In the genomic region with DNA sequence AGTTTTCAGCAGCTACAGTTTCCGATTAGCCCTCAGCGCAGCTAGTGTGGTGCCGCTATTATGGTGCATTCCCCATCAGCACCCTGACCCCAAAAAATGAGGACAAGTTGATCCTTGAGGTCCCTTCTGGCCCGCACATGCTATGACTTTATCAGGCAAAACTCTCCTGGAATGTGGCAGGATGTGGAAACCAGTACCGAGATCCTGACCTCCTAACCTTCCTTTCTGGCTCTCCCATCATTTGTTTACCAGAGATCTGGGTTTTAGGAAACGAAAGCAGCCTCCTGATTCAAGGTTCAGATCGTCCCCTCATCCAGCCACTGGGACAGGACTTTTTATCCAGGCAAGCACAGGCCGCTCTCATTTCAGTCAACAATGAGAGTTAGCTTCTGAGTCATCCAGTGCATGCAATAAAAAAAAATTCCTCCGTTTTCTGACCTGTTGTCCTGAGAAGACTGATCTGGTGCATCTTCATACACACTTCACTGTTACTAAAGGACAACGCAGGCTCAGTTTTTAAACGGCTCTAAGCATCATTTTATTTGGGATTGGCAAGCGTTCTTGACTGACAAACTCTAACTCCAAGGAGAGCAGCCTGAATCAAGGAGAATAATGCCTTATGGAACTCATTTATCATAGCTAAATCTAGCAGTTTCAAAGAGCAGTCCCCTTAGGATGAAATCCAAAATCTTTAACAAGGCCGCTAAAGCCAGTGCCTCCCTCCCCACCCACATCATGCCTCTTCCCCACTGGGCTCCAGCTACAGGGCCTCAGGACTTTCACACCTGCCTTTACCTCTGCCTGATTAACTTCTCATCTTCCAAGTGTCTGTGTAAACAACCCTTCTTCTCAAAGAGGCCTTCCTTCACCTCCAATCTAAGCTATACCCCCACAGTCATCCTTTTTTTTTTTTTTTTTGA, we compare ENCODE assay signal across 9 cellular contexts. TPM values are rescaled to one million over a fixed set of nuclear protein-coding genes. Genes with fewer than 3 reads are reported as not detected.
DNase-seq lines count a peak whose midpoint lies in the region; ATAC-seq and TF ChIP-seq lines count a peak whose summit lies in the region.
"Had no signal": no experiment of that assay in that cellular context is flagged by ENCODE, and none has a peak within 500 bp of the region (broad histone marks: within the 10 kb centered on the region; RNA-seq: fewer than 3 reads in every experiment).

No MANE protein-coding gene starts in this region.

- peak in 1 of 4 donors; percentile 2 for TF ChIP-seq EP300 in sigmoid colon (IDR thresholded peaks at IDR 0.05)

- TF ChIP-seq CTCF in heart right ventricle (IDR thresholded peaks at IDR 0.05) (no peak), sigmoid colon (IDR thresholded peaks at IDR 0.05) (no peak)

- ATAC-seq in heart right ventricle (peak; percentile 23 to 84 (median 57)), HG03442 (IDR thresholded peaks at IDR 0.05; ENCODE audit: unreplicated experiment) (no peak)

- TF ChIP-seq POLR2A in sigmoid colon (IDR thresholded peaks at IDR 0.05): no peak

- 24 to 34% methylated on average over 13 of the region's 13 CpGs for WGBS in heart right ventricle, 2 donors
- 26 to 64% methylated on average over 13 of the region's 13 CpGs for WGBS in sigmoid colon, 2 donors

- H3K4me3 ChIP-seq in adipocyte (ENCODE audit: low read length) (peak overlapping the region; percentile 65), heart right ventricle (peak overlapping the region in 4 of 10 donors; percentile 2 to 15 (median 8)), sigmoid colon (no peak overlapping the region)

- H3K4me1 ChIP-seq in adipocyte (ENCODE audit: control insufficient read depth, insufficient read depth, low read length) (peaks cover 50% of the 10 kb centered on the region), heart right ventricle (peaks cover 7 to 85% (median 78%) of the 10 kb centered on the region in 9 donors), sigmoid colon (peaks cover 0 to 29% (median 8%) of the 10 kb centered on the region in 4 donors)

- H3K9me3 ChIP-seq in adipocyte (ENCODE audit: control insufficient read depth, low read length) (no peaks in the 10 kb centered on the region), heart right ventricle (no peaks in the 10 kb centered on the region), sigmoid colon (no peaks in the 10 kb centered on the region)

- H3K36me3 ChIP-seq in adipocyte (ENCODE audit: control insufficient read depth, insufficient read depth, low read length, severe bottlenecking) (peaks cover 6% of the 10 kb centered on the region), heart right ventricle (peaks cover 0 to 32% (median 14%) of the 10 kb centered on the region in 9 donors), sigmoid colon (no peaks in the 10 kb centered on the region)

- peak overlapping the region; percentile 66 for H3K9ac ChIP-seq in adipocyte (ENCODE audit: low read length)

- H3K27me3 ChIP-seq in adipocyte (replicated peaks; ENCODE audit: control insufficient read depth, insufficient read depth, low read length): no peaks in the 10 kb centered on the region
- H3K27me3 ChIP-seq in heart right ventricle: no peaks in the 10 kb centered on the region
- H3K27me3 ChIP-seq in sigmoid colon: no peaks in the 10 kb centered on the region

- intact Hi-C loops in heart right ventricle (cut with DNase I): no loop called here
- intact Hi-C loops in sigmoid colon (cut with DNase I): no loop called here

- peak overlapping the region; percentile 69 to 87 (median 82) for H3K27ac ChIP-seq in heart right ventricle
- peak overlapping the region; percentile 71 to 81 (median 78) for H3K27ac ChIP-seq in sigmoid colon

- peak; percentile 99 for DNase-seq in EH (ENCODE audit: low read depth)
- DNase-seq in adipocyte (ENCODE audit: low read depth): peak; percentile 82
- DNase-seq in heart right ventricle: no peak
- DNase-seq in sigmoid colon: peak; percentile 89
- no peak for DNase-seq in RPMI8226
- DNase-seq in SHP77 treated with DMSO at 0.1 percent for 48 hours (lab: John Stamatoyannopoulos, UW): no peak
- no peak for DNase-seq in GM19240 (ENCODE audit: insufficient read length, low spot score)
- DNase-seq: GDM1 had no signal

RNA-seq across cellular contexts. Expression of a gene that starts 17.1 kb away (rescaled TPM):
- total RNA-seq in heart right ventricle (100 to 1,000 TPM; 201 to 467 (median 347) TPM), sigmoid colon (10 to 100 TPM; 27.8 to 75.3 (median 43.9) TPM)
- polyA plus RNA-seq in heart right ventricle (100 to 1,000 TPM; 152 to 247 TPM), sigmoid colon (100 to 1,000 TPM; 197 to 488 (median 377) TPM)

Comparison
In these comparisons a context has a peak if more than half of its experiments do, and no peak if none do; other contexts are left out.
1. DNase-seq: peak in EH (single experiment), adipocyte (single experiment) and sigmoid colon (single experiment); none in heart right ventricle (0 of 2), RPMI8226 (single experiment), SHP77 treated with DMSO at 0.1 percent for 48 hours (single experiment) and GM19240 (single experiment).